In genomic region chr3:50355829-50356552, GRCh38 we compare ENCODE assay signal across 7 cellular contexts. TPM values are rescaled to one million over a fixed set of nuclear protein-coding genes. Genes with fewer than 3 reads are reported as not detected.
A peak's percentile ranks its signal among the peaks of the same experiment; 100 is the strongest.
DNase-seq lines count a peak whose midpoint lies in the region; ATAC-seq, FAIRE-seq and TF ChIP-seq lines count a peak whose summit lies in the region.
"Had no signal": no experiment of that assay in that cellular context is flagged by ENCODE, and none has a peak within 500 bp of the region (broad histone marks: within the 10 kb centered on the region; RNA-seq: fewer than 3 reads in every experiment).

No MANE protein-coding gene starts in this region.

- ATAC-seq in stimulated activated naive B cell treated with anti-CD40 and anti-IgM and Interleukin-4, amounts not matched to agents 10 μg/mL and 1 μg/mL and 100 μg/mL, for 72 hours (replicated peaks): no peak
- ATAC-seq in HG02870 (IDR thresholded peaks at IDR 0.05; ENCODE audit: unreplicated experiment): no peak

- peaks cover 78% of the 10 kb centered on the region for H3K36me3 Mint-ChIP-seq in activated T-cell treated with anti-CD3 and anti-CD28 coated beads, Interleukin-2, amount 50 U/mL, for 24 hours (ENCODE audit: low read depth)
- H3K36me3 Mint-ChIP-seq in stimulated activated naive B cell treated with anti-CD40 and anti-IgM and Interleukin-4, amounts not matched to agents 10 μg/mL and 1 μg/mL and 100 μg/mL, for 72 hours: peaks cover 23 to 40% of the 10 kb centered on the region in 2 donors

- H3K4ac ChIP-seq in H1 (replicated peaks; ENCODE audit: insufficient read length, low read depth, low read length): no peak overlapping the region

- no peak for TF ChIP-seq POLR2A in H1 (IDR thresholded peaks at IDR 0.05; ENCODE audit: control extremely low read depth in 1 of 2, low read depth in 2 of 2, low read length in 2 of 2)

- no peak overlapping the region; the same call in 1 of the 2 replicates for H4K8ac ChIP-seq in H1 (ENCODE audit: extremely low read depth, insufficient read depth, low read length)

- no peaks in the 10 kb centered on the region for H3K27me3 Mint-ChIP-seq in activated T-cell treated with anti-CD3 and anti-CD28 coated beads, Interleukin-2, amount 50 U/mL, for 24 hours
- no peaks in the 10 kb centered on the region for H3K27me3 Mint-ChIP-seq in stimulated activated naive B cell treated with anti-CD40 and anti-IgM and Interleukin-4, amounts not matched to agents 10 μg/mL and 1 μg/mL and 100 μg/mL, for 72 hours

- no peaks in the 10 kb centered on the region for H3K27me3 ChIP-seq in H1 (replicated peaks in 1 of 4; ENCODE audit: control insufficient read depth in 3 of 4, extremely low read depth in 1 of 4, insufficient read depth in 3 of 4, low read length in 3 of 4)

- no peak overlapping the region for H3K56ac ChIP-seq in H1 (replicated peaks; ENCODE audit: insufficient read length, low read depth, low read length)

- no peak for TF ChIP-seq EP300 in H1 (IDR thresholded peaks at IDR 0.05; ENCODE audit: borderline replicate concordance in 1 of 2, low read depth in 2 of 2, low read length in 2 of 2)

- H2BK120ac ChIP-seq in H1 (replicated peaks; ENCODE audit: low read depth, low read length): no peak overlapping the region

- H3K4me1 ChIP-seq in H1 (replicated peaks in 1 of 4; ENCODE audit: control insufficient read depth in 3 of 4, insufficient read depth in 4 of 4, low read length in 3 of 4): peaks cover 0 to 20% (median 12%) of the 10 kb centered on the region in 4 experiments; a peak in 6 of 7 replicates

- H3K4me2 ChIP-seq in H1 (ENCODE audit: insufficient read depth in 1 of 2, low read depth in 2 of 2, low read length in 2 of 2): peak overlapping the region in 1 of 2 experiments; percentile 72; a peak in 1 of 4 replicates

- no peak overlapping the region for H2AFZ ChIP-seq in H1 (ENCODE audit: low read length)

- peaks cover 67% of the 10 kb centered on the region for H3K4me1 Mint-ChIP-seq in activated T-cell treated with anti-CD3 and anti-CD28 coated beads, Interleukin-2, amount 50 U/mL, for 24 hours (ENCODE audit: low read depth)
- H3K4me1 Mint-ChIP-seq in stimulated activated naive B cell treated with anti-CD40 and anti-IgM and Interleukin-4, amounts not matched to agents 10 μg/mL and 1 μg/mL and 100 μg/mL, for 72 hours: peaks cover 48 to 80% of the 10 kb centered on the region in 2 donors

- DNase-seq in activated T-cell treated with anti-CD3 and anti-CD28 coated beads, Interleukin-2, amount 50 U/mL, for 24 hours: no peak
- DNase-seq in activated T-cell treated with anti-CD3 and anti-CD28 coated beads, Interleukin-2, amount 50 U/mL, for 1 hour: no peak
- DNase-seq in H1 (ENCODE audit: low read depth in 1 of 2, low spot score in 2 of 2) (peak in 1 of 2 experiments; percentile 42), ecto neural progenitor cell (ENCODE audit: low spot score) (no peak)
- no peak for DNase-seq in stimulated activated naive B cell treated with anti-CD40 and anti-IgM and Interleukin-4, amounts not matched to agents 10 μg/mL and 1 μg/mL and 100 μg/mL, for 72 hours
- DNase-seq: head of caudate nucleus had no signal

- no peak overlapping the region for H3K14ac ChIP-seq in H1 (ENCODE audit: insufficient read length)

- H4K91ac ChIP-seq in H1 (replicated peaks; ENCODE audit: insufficient read length, low read length): no peak overlapping the region

- no peak overlapping the region for H4K5ac ChIP-seq in H1 (ENCODE audit: insufficient read length, low read depth, low read length)

- H3K23me2 ChIP-seq in H1 (ENCODE audit: low read depth, low read length): peaks cover 12% of the 10 kb centered on the region; the same call in 1 of the 2 replicates

- POLR2A ChIA-PET in H1 (lab: Charles Lee; ENCODE audit: partially characterized antibody): interaction anchor here (1.0 to 3.3 kb wide), 7 partner anchors 9 to 275 kb away, joined by 3 to 16 read pairs (median 4); partner anchors contain the start of gene ZMYND10

- H3K27ac Mint-ChIP-seq in activated T-cell treated with anti-CD3 and anti-CD28 coated beads, Interleukin-2, amount 50 U/mL, for 24 hours: peak overlapping the region; percentile 95
- H3K27ac Mint-ChIP-seq in stimulated activated naive B cell treated with anti-CD40 and anti-IgM and Interleukin-4, amounts not matched to agents 10 μg/mL and 1 μg/mL and 100 μg/mL, for 72 hours: peak overlapping the region; percentile 51

- 89% methylated on average over 5 of the region's 5 CpGs; no CpG with 5 or more reads in 1 of the 2 experiments for WGBS in H1 (ENCODE audit: extremely low coverage in 1 of 2, insufficient coverage in 1 of 2, insufficient read length in 1 of 2, insufficient replicate concordance in 2 of 2, low coverage in 1 of 2, low lambda C conversion rate in 2 of 2, missing lambda C conversion rate in 1 of 2), 2 experiments

- no peak overlapping the region for H2AK5ac ChIP-seq in H1 (ENCODE audit: low read depth, low read length)

- H3K9ac ChIP-seq in H1 (replicated peaks in 1 of 4; ENCODE audit: extremely low read depth in 1 of 4, low read depth in 3 of 4, low read length in 3 of 4): no peak overlapping the region

- peaks cover 0 to 26% of the 10 kb centered on the region in 2 experiments; a peak in 2 of 4 replicates for H3K79me2 ChIP-seq in H1 (ENCODE audit: control insufficient read depth in 1 of 2, insufficient read depth in 2 of 2, low read length in 2 of 2)

- peaks cover 16% of the 10 kb centered on the region for H3K79me1 ChIP-seq in H1 (ENCODE audit: low read depth, low read length)

- H3K9me3 ChIP-seq in H1 (ENCODE audit: insufficient read depth in 2 of 2, low read depth in 1 of 2, low read length in 1 of 2): no peaks in the 10 kb centered on the region

- peak overlapping the region; percentile 96 for H3K4me3 Mint-ChIP-seq in activated T-cell treated with anti-CD3 and anti-CD28 coated beads, Interleukin-2, amount 50 U/mL, for 24 hours
- H3K4me3 Mint-ChIP-seq in stimulated activated naive B cell treated with anti-CD40 and anti-IgM and Interleukin-4, amounts not matched to agents 10 μg/mL and 1 μg/mL and 100 μg/mL, for 72 hours: no peak overlapping the region

- no peak overlapping the region for H3K18ac ChIP-seq in H1 (ENCODE audit: extremely low read depth, low read length)

- H3K36me3 ChIP-seq in H1 (ENCODE audit: control insufficient read depth in 2 of 4, insufficient read depth in 4 of 4, low read length in 3 of 4): peaks cover 3 to 10% (median 5%) of the 10 kb centered on the region in 4 experiments; a peak in 5 of 8 replicates

- H2BK20ac ChIP-seq in H1 (ENCODE audit: low read length): no peak overlapping the region

- H2BK12ac ChIP-seq in H1 (ENCODE audit: low read depth, low read length): no peak overlapping the region

- peaks cover 9 to 22% of the 10 kb centered on the region in 2 experiments for H4K20me1 ChIP-seq in H1 (replicated peaks in 1 of 2; ENCODE audit: control insufficient read depth in 1 of 2, insufficient read depth in 2 of 2, low read length in 2 of 2)

- H3K27ac ChIP-seq in H1 (ENCODE audit: low read depth, low read length): no peak overlapping the region

- no peak overlapping the region for H3K23ac ChIP-seq in H1 (ENCODE audit: insufficient read length)

- H2BK15ac ChIP-seq in H1 (ENCODE audit: low read length): no peak overlapping the region

- H3K4me3 ChIP-seq in H1 (ENCODE audit: extremely low read depth in 1 of 4, insufficient read depth in 2 of 4, low read depth in 3 of 4, low read length in 4 of 4): no peak overlapping the region

- TF ChIP-seq CTCF in H1 (IDR thresholded peaks at IDR 0.05; ENCODE audit: control extremely low read depth in 1 of 3, insufficient read depth in 1 of 3, low read depth in 1 of 3, low read length in 3 of 3): peak in 2 of 3 experiments; percentile 14 to 19; a peak in 1 of 4 replicates

- CTCF ChIA-PET in H1 (lab: Charles Lee; ENCODE audit: partially characterized antibody): interaction anchor here (0.6 to 13.4 kb wide), 13 partner anchors 9 to 259 kb away, joined by 3 to 136 read pairs (median 5); partner anchors contain the start of gene ZMYND10

- TF ChIP-seq RAD21 in H1 (IDR thresholded peaks at IDR 0.05 in 1 of 2, conservative IDR thresholded peaks at IDR 0.05 in 1 of 2; ENCODE audit: low read depth in 2 of 2, low read length in 2 of 2): peak; percentile 17 to 27; a peak in 2 of 4 replicates

- no peaks in the 10 kb centered on the region for H3K9me3 Mint-ChIP-seq in activated T-cell treated with anti-CD3 and anti-CD28 coated beads, Interleukin-2, amount 50 U/mL, for 24 hours
- no peaks in the 10 kb centered on the region for H3K9me3 Mint-ChIP-seq in stimulated activated naive B cell treated with anti-CD40 and anti-IgM and Interleukin-4, amounts not matched to agents 10 μg/mL and 1 μg/mL and 100 μg/mL, for 72 hours

- FAIRE-seq in H1 (lab: Jason Lieb, UNC): no peak

- H2BK5ac ChIP-seq in H1 (ENCODE audit: low read depth, low read length): no peak overlapping the region

RNA-seq across cellular contexts. Expression of gene TMEM115, which starts 3.3 kb away (rescaled TPM):
- total RNA-seq in H1 (2021; fragmentation: NEBNext Ultra II Directional; extraction: Animal tissue kit (Norgen Biotek cat#: 25700)): 25.3 and 25.4 TPM in 2 replicates
- polyA plus RNA-seq in H1 (2011; rRNA removed): 32.4 and 41.9 TPM in 2 replicates
- 28.3 TPM for polyA plus RNA-seq in H1 (2011; cell fraction: cytosol; rRNA removed)
- polyA plus RNA-seq in H1 (2011; cell fraction: nucleus; rRNA removed): 26.5 TPM
- polyA plus RNA-seq in H1 (2012, experiment 1 of 2): 14.1 to 22.1 TPM (median 19.9 TPM) in 4 replicates
- polyA plus RNA-seq in H1 (2012, experiment 2 of 2): 26.6 TPM
- polyA plus RNA-seq in H1 (2013, experiment 1 of 2): 38.1 TPM
- polyA plus RNA-seq in H1 (2013, experiment 2 of 2): 41.2 TPM
- 18.7 and 24.3 TPM in 2 replicates for polyA minus RNA-seq in H1 (2011; rRNA and poly(A)+ RNA removed)
- polyA minus RNA-seq in H1 (2011; cell fraction: cytosol; rRNA and poly(A)+ RNA removed): 20.0 TPM
- polyA minus RNA-seq in H1 (2011; cell fraction: nucleus; rRNA and poly(A)+ RNA removed): 14.9 TPM

RNA-seq across cellular contexts. Expression of gene CYB561D2, which starts 5.3 kb away (rescaled TPM):
- total RNA-seq in H1 (2021; fragmentation: NEBNext Ultra II Directional; extraction: Animal tissue kit (Norgen Biotek cat#: 25700)): 9.8 and 9.9 TPM in 2 replicates
- polyA plus RNA-seq in H1 (2011; rRNA removed): 34.0 and 34.5 TPM in 2 replicates
- polyA plus RNA-seq in H1 (2011; cell fraction: cytosol; rRNA removed): 22.8 TPM
- polyA plus RNA-seq in H1 (2011; cell fraction: nucleus; rRNA removed): 24.8 TPM
- polyA plus RNA-seq in H1 (2012, experiment 1 of 2): 10.0 to 19.4 TPM (median 15.1 TPM) in 4 replicates
- 22.1 TPM for polyA plus RNA-seq in H1 (2012, experiment 2 of 2)
- 11.8 TPM for polyA plus RNA-seq in H1 (2013, experiment 1 of 2)
- polyA plus RNA-seq in H1 (2013, experiment 2 of 2): 12.9 TPM
- 9.2 and 14.0 TPM in 2 replicates for polyA minus RNA-seq in H1 (2011; rRNA and poly(A)+ RNA removed)
- polyA minus RNA-seq in H1 (2011; cell fraction: cytosol; rRNA and poly(A)+ RNA removed): 6.3 TPM
- 7.3 TPM for polyA minus RNA-seq in H1 (2011; cell fraction: nucleus; rRNA and poly(A)+ RNA removed)

RNA-seq across cellular contexts. Expression of gene NPRL2, which starts 5.4 kb away (rescaled TPM):
- 25.0 and 28.4 TPM in 2 replicates for total RNA-seq in H1 (2021; fragmentation: NEBNext Ultra II Directional; extraction: Animal tissue kit (Norgen Biotek cat#: 25700))
- polyA plus RNA-seq in H1 (2011; rRNA removed): 51.4 and 52.3 TPM in 2 replicates
- polyA plus RNA-seq in H1 (2011; cell fraction: cytosol; rRNA removed): 53.3 TPM
- polyA plus RNA-seq in H1 (2011; cell fraction: nucleus; rRNA removed): 91.8 TPM
- 18.1 to 35.5 TPM (median 31.5 TPM) in 4 replicates for polyA plus RNA-seq in H1 (2012, experiment 1 of 2)
- 26.4 TPM for polyA plus RNA-seq in H1 (2012, experiment 2 of 2)
- 14.6 TPM for polyA plus RNA-seq in H1 (2013, experiment 1 of 2)
- 13.2 TPM for polyA plus RNA-seq in H1 (2013, experiment 2 of 2)
- polyA minus RNA-seq in H1 (2011; rRNA and poly(A)+ RNA removed): 54.5 and 61.1 TPM in 2 replicates
- polyA minus RNA-seq in H1 (2011; cell fraction: cytosol; rRNA and poly(A)+ RNA removed): 13.8 TPM
- 20.9 TPM for polyA minus RNA-seq in H1 (2011; cell fraction: nucleus; rRNA and poly(A)+ RNA removed)

RNA-seq across cellular contexts. Expression of gene ZMYND10, which starts 10.5 kb away (rescaled TPM):
- total RNA-seq in H1 (2021; fragmentation: NEBNext Ultra II Directional; extraction: Animal tissue kit (Norgen Biotek cat#: 25700)): 0.54 and 0.56 TPM in 2 replicates
- polyA plus RNA-seq in H1 (2011; rRNA removed): 0.79 and 0.93 TPM in 2 replicates
- polyA plus RNA-seq in H1 (2011; cell fraction: cytosol; rRNA removed): 0.96 TPM
- 2.1 TPM for polyA plus RNA-seq in H1 (2011; cell fraction: nucleus; rRNA removed)
- 0.18 to 0.96 TPM (median 0.41 TPM) in 4 replicates for polyA plus RNA-seq in H1 (2012, experiment 1 of 2)
- polyA plus RNA-seq in H1 (2012, experiment 2 of 2): 0.20 TPM
- 0.67 TPM for polyA plus RNA-seq in H1 (2013, experiment 1 of 2)
- 0.40 TPM for polyA plus RNA-seq in H1 (2013, experiment 2 of 2)
- 0.32 TPM in 2 replicates for polyA minus RNA-seq in H1 (2011; rRNA and poly(A)+ RNA removed)
- not detected for polyA minus RNA-seq in H1 (2011; cell fraction: cytosol; rRNA and poly(A)+ RNA removed)
- polyA minus RNA-seq in H1 (2011; cell fraction: nucleus; rRNA and poly(A)+ RNA removed): 0.50 TPM

RNA-seq across cellular contexts. Expression of gene RASSF1, which starts 15.4 kb away (rescaled TPM):
- 10.3 and 11.2 TPM in 2 replicates for total RNA-seq in H1 (2021; fragmentation: NEBNext Ultra II Directional; extraction: Animal tissue kit (Norgen Biotek cat#: 25700))
- polyA plus RNA-seq in H1 (2011; rRNA removed): 15.7 and 15.9 TPM in 2 replicates
- polyA plus RNA-seq in H1 (2011; cell fraction: cytosol; rRNA removed): 20.5 TPM
- 22.6 TPM for polyA plus RNA-seq in H1 (2011; cell fraction: nucleus; rRNA removed)
- 12.1 to 16.1 TPM (median 13.6 TPM) in 4 replicates for polyA plus RNA-seq in H1 (2012, experiment 1 of 2)
- polyA plus RNA-seq in H1 (2012, experiment 2 of 2): 7.0 TPM
- polyA plus RNA-seq in H1 (2013, experiment 1 of 2): 7.7 TPM
- polyA plus RNA-seq in H1 (2013, experiment 2 of 2): 7.1 TPM
- polyA minus RNA-seq in H1 (2011; rRNA and poly(A)+ RNA removed): 4.5 and 5.8 TPM in 2 replicates
- polyA minus RNA-seq in H1 (2011; cell fraction: cytosol; rRNA and poly(A)+ RNA removed): 2.0 TPM
- 10.0 TPM for polyA minus RNA-seq in H1 (2011; cell fraction: nucleus; rRNA and poly(A)+ RNA removed)
